Comparison of ENCODE assay signal across 29 cellular contexts in the genomic region with DNA sequence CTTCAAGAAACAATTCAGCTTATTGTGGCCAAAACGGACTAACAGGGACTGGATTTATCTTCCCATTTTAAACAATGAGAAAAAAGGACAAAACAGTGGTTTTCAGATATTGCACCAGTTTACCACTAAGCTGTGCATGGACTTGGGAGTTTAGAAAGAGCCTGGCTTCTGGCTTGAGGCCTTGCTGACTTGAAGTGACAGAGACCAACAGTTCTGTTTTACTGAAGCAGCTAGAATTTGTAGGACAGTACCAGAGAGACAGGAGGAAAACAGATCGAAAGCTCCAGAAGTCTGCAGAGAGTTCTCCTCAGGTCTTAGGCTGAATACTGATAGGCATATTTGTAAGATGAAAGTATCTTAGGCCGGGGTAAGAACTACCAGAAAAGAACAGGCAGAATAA. TPM values are rescaled to one million over a fixed set of nuclear protein-coding genes. Genes with fewer than 3 reads are reported as not detected.
"Had no signal": no experiment of that assay in that cellular context is flagged by ENCODE, and none has a peak within 500 bp of the region (broad histone marks: within the 10 kb centered on the region; RNA-seq: fewer than 3 reads in every experiment).

No MANE protein-coding gene starts in this region.

- H3K27ac Mint-ChIP-seq: effector memory CD8-positive, alpha-beta T cell; naive thymus-derived CD8-positive, alpha-beta T cell; nephron progenitor cell; stimulated activated effector memory CD8-positive, alpha-beta T cell treated with anti-CD3 and anti-CD28 coated beads, Interleukin-12 subunit alpha, Interleukin-12 subunit beta, amount 100 ng/mL, for 72 hours had no signal

- H3K36me3 Mint-ChIP-seq: naive thymus-derived CD8-positive, alpha-beta T cell; stimulated activated effector memory CD8-positive, alpha-beta T cell treated with anti-CD3 and anti-CD28 coated beads, Interleukin-12 subunit alpha, Interleukin-12 subunit beta, amount 100 ng/mL, for 72 hours had no signal

- H3K9me3 ChIP-seq: gastrocnemius medialis, lower lobe of right lung, prostate gland, right atrium auricular region, sigmoid colon, testis, tibial nerve, upper lobe of left lung had no signal

- H3K4me1 ChIP-seq: gastrocnemius medialis, lower lobe of right lung, prostate gland, right atrium auricular region, sigmoid colon, testis, tibial nerve, upper lobe of left lung had no signal

- DNase-seq: cortex of kidney; effector memory CD8-positive, alpha-beta T cell; foreskin fibroblast; gastrocnemius medialis; head of caudate nucleus; left ventricle myocardium superior; lower lobe of right lung; naive thymus-derived CD8-positive, alpha-beta T cell; nephron progenitor cell; nucleus accumbens; sigmoid colon; stimulated activated CD4-positive, alpha-beta T cell treated with anti-CD3 and anti-CD28 coated beads, Interleukin-2, amount 100 ng/mL, for 24 hours; stimulated activated CD4-positive, alpha-beta T cell treated with anti-CD3 and anti-CD28 coated beads, Interleukin-4, amount 100 ng/mL, for 24 hours; stimulated activated naive CD4-positive, alpha-beta T cell treated with Interleukin-2 at 50 U/mL for 16 hours; substantia nigra; testis; upper lobe of left lung had no signal

- H3K4me1 Mint-ChIP-seq: nephron progenitor cell; stimulated activated effector memory CD8-positive, alpha-beta T cell treated with anti-CD3 and anti-CD28 coated beads, Interleukin-12 subunit alpha, Interleukin-12 subunit beta, amount 100 ng/mL, for 72 hours had no signal

- H3K4me3 ChIP-seq: gastrocnemius medialis, lower lobe of right lung, prostate gland, right atrium auricular region, sigmoid colon, testis, tibial nerve, upper lobe of left lung had no signal

- H3K4me3 Mint-ChIP-seq: effector memory CD8-positive, alpha-beta T cell; naive thymus-derived CD8-positive, alpha-beta T cell; nephron progenitor cell; stimulated activated effector memory CD8-positive, alpha-beta T cell treated with anti-CD3 and anti-CD28 coated beads, Interleukin-12 subunit alpha, Interleukin-12 subunit beta, amount 100 ng/mL, for 72 hours had no signal

- H3K36me3 ChIP-seq: gastrocnemius medialis, lower lobe of right lung, prostate gland, right atrium auricular region, sigmoid colon, tibial nerve, upper lobe of left lung had no signal

- H3K9me3 Mint-ChIP-seq: effector memory CD8-positive, alpha-beta T cell; naive thymus-derived CD8-positive, alpha-beta T cell; nephron progenitor cell; stimulated activated effector memory CD8-positive, alpha-beta T cell treated with anti-CD3 and anti-CD28 coated beads, Interleukin-12 subunit alpha, Interleukin-12 subunit beta, amount 100 ng/mL, for 72 hours had no signal

- H3K27me3 ChIP-seq: gastrocnemius medialis, right atrium auricular region, sigmoid colon, testis, tibial nerve, upper lobe of left lung had no signal

- H3K27ac ChIP-seq: gastrocnemius medialis, lower lobe of right lung, prostate gland, right atrium auricular region, sigmoid colon, testis, tibial nerve, upper lobe of left lung had no signal

RNA-seq across cellular contexts. Expression of a gene that starts 20.5 kb away (rescaled TPM):
- total RNA-seq: dermis microvascular lymphatic vessel endothelial cell; gastrocnemius medialis; glomerular endothelial cell; left ventricle myocardium superior; lower lobe of right lung; mesenteric fat pad; myocyte; naive thymus-derived CD8-positive, alpha-beta T cell; osteocyte; right atrium auricular region; sigmoid colon; skeletal muscle tissue; tibial nerve; upper lobe of left lung had no signal
- polyA plus RNA-seq: esophagus; keratinocyte; naive thymus-derived CD8-positive, alpha-beta T cell had no signal

RNA-seq across cellular contexts. Expression of a gene that starts 25.1 kb away (rescaled TPM):
- total RNA-seq: dermis microvascular lymphatic vessel endothelial cell, gastrocnemius medialis, glomerular endothelial cell, myocyte, osteocyte, sigmoid colon, skeletal muscle tissue had no signal
- polyA plus RNA-seq: keratinocyte; naive thymus-derived CD8-positive, alpha-beta T cell had no signal
